Comparison of ENCODE assay signal across 27 cellular contexts in genomic region chr2:207217442-207217841, GRCh38.
"Had no signal": no experiment of that assay in that cellular context is flagged by ENCODE, and none has a peak within 500 bp of the region (broad histone marks: within the 10 kb centered on the region; RNA-seq: fewer than 3 reads in every experiment).

No MANE protein-coding gene starts in this region.

- H3K27ac Mint-ChIP-seq: dendritic cell treated with granulocyte-macrophage colony-stimulating factor and Interleukin-4, amounts not matched to agents 40 ng/mL and 50 ng/mL, for 4 days; effector memory CD8-positive, alpha-beta T cell; endodermal cell; immature natural killer cell; mesothelial cell of epicardium had no signal

- H3K9me3 Mint-ChIP-seq: dendritic cell treated with granulocyte-macrophage colony-stimulating factor and Interleukin-4, amounts not matched to agents 40 ng/mL and 50 ng/mL, for 4 days; effector memory CD8-positive, alpha-beta T cell; endodermal cell; immature natural killer cell; mesothelial cell of epicardium; naive B cell had no signal

- H3K4me3 Mint-ChIP-seq: dendritic cell treated with granulocyte-macrophage colony-stimulating factor and Interleukin-4, amounts not matched to agents 40 ng/mL and 50 ng/mL, for 4 days; effector memory CD8-positive, alpha-beta T cell; endodermal cell; immature natural killer cell; mesothelial cell of epicardium; naive B cell had no signal

- H3K9me3 ChIP-seq: colonic mucosa, esophagus squamous epithelium, gastrocnemius medialis, heart left ventricle, left lung, lower lobe of right lung, mucosa of descending colon had no signal

- DNase-seq: colonic mucosa; cortex of kidney; effector CD8-positive, alpha-beta T cell; effector memory CD8-positive, alpha-beta T cell; endodermal cell; erythroblast; esophagus squamous epithelium; foreskin fibroblast; foreskin melanocyte; gastrocnemius medialis; heart left ventricle; hypothalamus; immature natural killer cell; left cardiac atrium; left lung; left ventricle myocardium superior; lower lobe of right lung; mesenchymal stem cell; mucosa of descending colon; naive B cell had no signal

- H3K36me3 ChIP-seq: colonic mucosa, esophagus squamous epithelium, gastrocnemius medialis, heart left ventricle, left lung, lower lobe of right lung had no signal

- H3K4me2 ChIP-seq: hepatocyte had no signal

- FAIRE-seq: endometrium, keratinocyte had no signal

- ATAC-seq: effector memory CD8-positive, alpha-beta T cell; esophagus mucosa; gastrocnemius medialis; heart left ventricle; left cardiac atrium; left lung; left ventricle myocardium superior; lower lobe of right lung; mucosa of descending colon had no signal

- H3K79me2 ChIP-seq: hepatocyte had no signal

- H3K27ac ChIP-seq: colonic mucosa, epithelial cell of prostate, esophagus squamous epithelium, gastrocnemius medialis, heart left ventricle, hepatocyte, left lung, lower lobe of right lung had no signal

- H3K4me3 ChIP-seq: colonic mucosa, esophagus squamous epithelium, gastrocnemius medialis, heart left ventricle, hepatocyte, left lung, lower lobe of right lung, mucosa of descending colon had no signal

- H2AFZ ChIP-seq: hepatocyte had no signal

- H3K36me3 Mint-ChIP-seq: immature natural killer cell, mesothelial cell of epicardium, naive B cell had no signal

- H3K4me1 Mint-ChIP-seq: immature natural killer cell, naive B cell had no signal

- H3K4me1 ChIP-seq: colonic mucosa, gastrocnemius medialis, heart left ventricle, left lung, lower lobe of right lung had no signal

- H3K27me3 ChIP-seq: colonic mucosa, esophagus squamous epithelium, gastrocnemius medialis, heart left ventricle, hepatocyte, left lung had no signal
